Comparison of ENCODE assay signal across 9 cellular contexts in genomic region chr14:69094481-69094880, GRCh38. TPM values are rescaled to one million over a fixed set of nuclear protein-coding genes. Genes with fewer than 3 reads are reported as not detected.
DNase-seq lines count a peak whose midpoint lies in the region; TF ChIP-seq lines count a peak whose summit lies in the region.
"Had no signal": no experiment of that assay in that cellular context is flagged by ENCODE, and none has a peak within 500 bp of the region (broad histone marks: within the 10 kb centered on the region; RNA-seq: fewer than 3 reads in every experiment).

No MANE protein-coding gene starts in this region.

- H3K4me3 ChIP-seq in HUES64 (ENCODE audit: low read length) (no peak overlapping the region), tibial artery (no peak overlapping the region)

- H3K4me1 Mint-ChIP-seq in brain (peaks cover 34% of the 10 kb centered on the region), mesothelial cell of epicardium (peaks cover 13% of the 10 kb centered on the region)
- H3K4me1 Mint-ChIP-seq in activated naive CD4-positive, alpha-beta T cell treated with anti-CD3 and anti-CD28 coated beads, Interleukin-2, amount 10 ng/mL, durations not matched to agents 7 days and 5 days, result peaks cover 6% of the 10 kb centered on the region

- DNase-seq in mesothelial cell of epicardium (ENCODE audit: low spot score in 2 of 2, unreplicated experiment in 2 of 2), result no peak
- DNase-seq in tibial artery, result no peak
- no peak for DNase-seq in SK-N-DZ (ENCODE audit: low spot score)
- no peak for DNase-seq in activated naive CD4-positive, alpha-beta T cell treated with anti-CD3 and anti-CD28 coated beads, Interleukin-2, amount 10 ng/mL, durations not matched to agents 7 days and 5 days
- no peak for DNase-seq in NCI-H82 (lab: John Stamatoyannopoulos, UW)

- peak overlapping the region in 3 of 5 experiments; percentile 38 to 50 (median 48) for H3K27ac Mint-ChIP-seq in brain
- peak overlapping the region; percentile 68 for H3K27ac Mint-ChIP-seq in mesothelial cell of epicardium
- no peak overlapping the region for H3K27ac Mint-ChIP-seq in activated naive CD4-positive, alpha-beta T cell treated with anti-CD3 and anti-CD28 coated beads, Interleukin-2, amount 10 ng/mL, durations not matched to agents 7 days and 5 days
- H3K27ac Mint-ChIP-seq: dendritic cell treated with granulocyte-macrophage colony-stimulating factor and Interleukin-4, amounts not matched to agents 40 ng/mL and 50 ng/mL, for 4 days; stimulated activated naive CD8-positive, alpha-beta T cell treated with anti-CD3 and anti-CD28 coated beads, Interleukin-15, Interleukin-2, amounts not matched to agents 100 ng/mL and 50 ng/mL, for 24 hours had no signal

- WGBS in HUES64, result 51% methylated on average over 1 of the region's 1 CpG

- H3K36me3 ChIP-seq in HUES64 (ENCODE audit: insufficient read depth, low read length) (peaks cover 17% of the 10 kb centered on the region), tibial artery (peaks cover 9 to 18% (median 14%) of the 10 kb centered on the region in 3 donors)

- H3K9me3 Mint-ChIP-seq in brain, result no peaks in the 10 kb centered on the region
- H3K9me3 Mint-ChIP-seq in mesothelial cell of epicardium, result no peaks in the 10 kb centered on the region
- no peaks in the 10 kb centered on the region for H3K9me3 Mint-ChIP-seq in activated naive CD4-positive, alpha-beta T cell treated with anti-CD3 and anti-CD28 coated beads, Interleukin-2, amount 10 ng/mL, durations not matched to agents 7 days and 5 days
- H3K9me3 Mint-ChIP-seq: dendritic cell treated with granulocyte-macrophage colony-stimulating factor and Interleukin-4, amounts not matched to agents 40 ng/mL and 50 ng/mL, for 4 days; stimulated activated naive CD8-positive, alpha-beta T cell treated with anti-CD3 and anti-CD28 coated beads, Interleukin-15, Interleukin-2, amounts not matched to agents 100 ng/mL and 50 ng/mL, for 24 hours had no signal

- H3K4me1 ChIP-seq in HUES64 (ENCODE audit: insufficient read depth, low read length), result peaks cover 39% of the 10 kb centered on the region
- peaks cover 0 to 24% (median 18%) of the 10 kb centered on the region in 4 donors for H3K4me1 ChIP-seq in tibial artery

- TF ChIP-seq CTCF in brain (conservative IDR thresholded peaks at IDR 0.05) (no peak), mesothelial cell of epicardium (IDR thresholded peaks at IDR 0.05; ENCODE audit: unreplicated experiment) (no peak), tibial artery (IDR thresholded peaks at IDR 0.05) (no peak)

- intact Hi-C loops in tibial artery (cut with DNase I; ENCODE audit: low total_unique reads), result no loop called here

- H3K27me3 ChIP-seq in HUES64 (ENCODE audit: insufficient read depth, low read length), result no peaks in the 10 kb centered on the region
- no peaks in the 10 kb centered on the region for H3K27me3 ChIP-seq in tibial artery

- peaks cover 47% of the 10 kb centered on the region for H3K36me3 Mint-ChIP-seq in brain
- H3K36me3 Mint-ChIP-seq in mesothelial cell of epicardium, result peaks cover 9% of the 10 kb centered on the region
- H3K36me3 Mint-ChIP-seq in activated naive CD4-positive, alpha-beta T cell treated with anti-CD3 and anti-CD28 coated beads, Interleukin-2, amount 10 ng/mL, durations not matched to agents 7 days and 5 days, result peaks cover 25% of the 10 kb centered on the region

- H3K27me3 Mint-ChIP-seq in brain, result no peaks in the 10 kb centered on the region
- H3K27me3 Mint-ChIP-seq in mesothelial cell of epicardium (ENCODE audit: low read depth), result no peaks in the 10 kb centered on the region
- H3K27me3 Mint-ChIP-seq in activated naive CD4-positive, alpha-beta T cell treated with anti-CD3 and anti-CD28 coated beads, Interleukin-2, amount 10 ng/mL, durations not matched to agents 7 days and 5 days, result no peaks in the 10 kb centered on the region
- H3K27me3 Mint-ChIP-seq: dendritic cell treated with granulocyte-macrophage colony-stimulating factor and Interleukin-4, amounts not matched to agents 40 ng/mL and 50 ng/mL, for 4 days; stimulated activated naive CD8-positive, alpha-beta T cell treated with anti-CD3 and anti-CD28 coated beads, Interleukin-15, Interleukin-2, amounts not matched to agents 100 ng/mL and 50 ng/mL, for 24 hours had no signal

- H3K27ac ChIP-seq in HUES64 (ENCODE audit: low read depth, low read length) (peak overlapping the region; percentile 11; the same call in 1 of the 2 replicates), tibial artery (peak overlapping the region; percentile 48 to 62)

- CTCF ChIA-PET in activated naive CD4-positive, alpha-beta T cell treated with anti-CD3 and anti-CD28 coated beads, Interleukin-2, amount 10 ng/mL, durations not matched to agents 7 days and 5 days (lab: Charles Lee), result interaction anchor here (2.0 to 7.0 kb wide), 2 partner anchors 183 to 231 kb away, joined by 6 to 36 read pairs; no protein-coding TSS in a partner anchor

- no peak overlapping the region for H3K4me3 Mint-ChIP-seq in brain
- no peak overlapping the region for H3K4me3 Mint-ChIP-seq in mesothelial cell of epicardium
- H3K4me3 Mint-ChIP-seq in activated naive CD4-positive, alpha-beta T cell treated with anti-CD3 and anti-CD28 coated beads, Interleukin-2, amount 10 ng/mL, durations not matched to agents 7 days and 5 days, result no peak overlapping the region
- H3K4me3 Mint-ChIP-seq: dendritic cell treated with granulocyte-macrophage colony-stimulating factor and Interleukin-4, amounts not matched to agents 40 ng/mL and 50 ng/mL, for 4 days; stimulated activated naive CD8-positive, alpha-beta T cell treated with anti-CD3 and anti-CD28 coated beads, Interleukin-15, Interleukin-2, amounts not matched to agents 100 ng/mL and 50 ng/mL, for 24 hours had no signal

- H3K9ac ChIP-seq in HUES64 (ENCODE audit: low read depth, low read length), result no peak overlapping the region

- no peaks in the 10 kb centered on the region for H3K9me3 ChIP-seq in HUES64 (ENCODE audit: insufficient read depth, low read depth, low read length)
- no peaks in the 10 kb centered on the region for H3K9me3 ChIP-seq in tibial artery

RNA-seq across cellular contexts. Expression of gene DCAF5, which starts 58.4 kb away (rescaled TPM):
- polyA plus RNA-seq in HUES64 (2013, experiment 1 of 2), result 16.1 TPM
- 20.5 TPM for polyA plus RNA-seq in HUES64 (2013, experiment 2 of 2)
- polyA plus RNA-seq in brain (ENCODE audit: insufficient read depth, low read depth, low replicate concordance), result 39.9 TPM
- total RNA-seq in mesothelial cell of epicardium, result 61.8 to 64.9 TPM (median 64.4 TPM) in 3 replicates
- 10.3 and 13.7 TPM in 2 replicates for polyA plus RNA-seq in SK-N-DZ (2014; cell fraction: cytosol; rRNA removed)
- polyA plus RNA-seq in SK-N-DZ (2014; cell fraction: nucleus; rRNA removed), result 15.7 and 28.7 TPM in 2 replicates
